In genomic region chr16:1832831-1833454, GRCh38 we compare ENCODE assay signal across 29 cellular contexts. TPM values are rescaled to one million over a fixed set of nuclear protein-coding genes. Genes with fewer than 3 reads are reported as not detected.
DNase-seq lines count a peak whose midpoint lies in the region; ATAC-seq, FAIRE-seq and TF ChIP-seq lines count a peak whose summit lies in the region.
"Had no signal": no experiment of that assay in that cellular context is flagged by ENCODE, and none has a peak within 500 bp of the region (broad histone marks: within the 10 kb centered on the region; RNA-seq: fewer than 3 reads in every experiment).

No MANE protein-coding gene starts in this region.

- H4K20me1 ChIP-seq in keratinocyte (ENCODE audit: control insufficient read depth, extremely low read depth, insufficient read depth, low read length): no peaks in the 10 kb centered on the region

- FAIRE-seq in keratinocyte (lab: Jason Lieb, UNC) (peak; percentile 71), RCC 7860 (lab: Jason Lieb, UNC) (no peak)
- FAIRE-seq: endometrium had no signal

- H3K27me3 ChIP-seq in keratinocyte (ENCODE audit: control insufficient read depth, extremely low read depth, insufficient read depth, low read length): no peaks in the 10 kb centered on the region
- no peaks in the 10 kb centered on the region for H3K27me3 ChIP-seq in right cardiac atrium (ENCODE audit: control insufficient read depth, insufficient read depth)
- H3K27me3 ChIP-seq: colonic mucosa, SJSA1 had no signal

- no peaks in the 10 kb centered on the region for H3K9me3 Mint-ChIP-seq in activated T-helper 17 cell treated with anti-CD3 and anti-CD28 coated beads, Interleukin-2, amount 50 U/mL, for 72 hours
- H3K9me3 Mint-ChIP-seq: activated naive CD8-positive, alpha-beta T cell treated with anti-CD3 and anti-CD28 coated beads for 36 hours; activated T-helper 1 cell treated with anti-CD3 and anti-CD28 coated beads, Interleukin-12 subunit alpha, Interleukin-12 subunit beta, Interleukin-2, Interleukin-4 antibody, amounts not matched to agents 30 ng/mL and 10 ng/mL and 1 ng/mL, durations not matched to agents 14 hours and 24 hours and 36 hours; brain; naive thymus-derived CD8-positive, alpha-beta T cell; stimulated activated naive CD8-positive, alpha-beta T cell treated with anti-CD3 and anti-CD28 coated beads, Interleukin-15, Interleukin-2, amounts not matched to agents 100 ng/mL and 50 ng/mL, for 24 hours had no signal

- DNase-seq in DMS79 treated with DMSO at 0.1 percent for 48 hours (lab: John Stamatoyannopoulos, UW) (peak; percentile 12), NCI-H345 (lab: John Stamatoyannopoulos, UW) (peak; percentile 37), keratinocyte (ENCODE audit: low read depth, low spot score) (no peak), RCC 7860 (ENCODE audit: low spot score) (no peak), right cardiac atrium (no peak)
- DNase-seq: activated CD4-positive, CD25-positive, alpha-beta regulatory T cell; activated CD8-positive, alpha-beta memory T cell treated with anti-CD3 and anti-CD28 coated beads for 24 hours; activated naive CD8-positive, alpha-beta T cell treated with anti-CD3 and anti-CD28 coated beads for 36 hours; colonic mucosa; H7; hippocampal formation; IMR-90; islet precursor cell; naive thymus-derived CD8-positive, alpha-beta T cell; NCI-H2029; NCI-H524 treated with DMSO at 0.1 percent for 48 hours; stimulated activated CD4-positive, alpha-beta T cell treated with anti-CD3 and anti-CD28 coated beads, Interleukin-1b, Interleukin-23, amount 100 ng/mL, for 48 hours; T-helper 17 cell; trophoblast cell had no signal

- dilution Hi-C loops in keratinocyte (cut with MboI; ENCODE audit: extremely low pct_ligation_motif_present, low sequenced_read_pairs): no loop called here

- no peak overlapping the region for H3K4me3 Mint-ChIP-seq in activated T-helper 17 cell treated with anti-CD3 and anti-CD28 coated beads, Interleukin-2, amount 50 U/mL, for 72 hours
- H3K4me3 Mint-ChIP-seq: activated naive CD8-positive, alpha-beta T cell treated with anti-CD3 and anti-CD28 coated beads for 36 hours; activated T-helper 1 cell treated with anti-CD3 and anti-CD28 coated beads, Interleukin-12 subunit alpha, Interleukin-12 subunit beta, Interleukin-2, Interleukin-4 antibody, amounts not matched to agents 30 ng/mL and 10 ng/mL and 1 ng/mL, durations not matched to agents 14 hours and 24 hours and 36 hours; naive thymus-derived CD8-positive, alpha-beta T cell; stimulated activated naive CD8-positive, alpha-beta T cell treated with anti-CD3 and anti-CD28 coated beads, Interleukin-15, Interleukin-2, amounts not matched to agents 100 ng/mL and 50 ng/mL, for 24 hours; T-helper 17 cell had no signal

- no peak overlapping the region for H3K4me3 ChIP-seq in keratinocyte (ENCODE audit: control insufficient read depth in 2 of 3, extremely low read depth in 1 of 3, insufficient read depth in 2 of 3, low read depth in 1 of 3, low read length in 3 of 3)
- H3K4me3 ChIP-seq in right cardiac atrium (ENCODE audit: low read length): no peak overlapping the region
- H3K4me3 ChIP-seq: colonic mucosa, SJSA1 had no signal

- no peak for TF ChIP-seq CTCF in keratinocyte (optimal IDR thresholded peaks at IDR 0.05 in 1 of 3, IDR thresholded peaks at IDR 0.05 in 1 of 3, conservative IDR thresholded peaks at IDR 0.05 in 1 of 3; ENCODE audit: extremely low read depth in 1 of 3, insufficient read depth in 2 of 3, low read length in 3 of 3)

- ATAC-seq in activated T-helper 17 cell treated with anti-CD3 and anti-CD28 coated beads, Interleukin-2, amount 50 U/mL, for 72 hours (replicated peaks): no peak
- no peak for ATAC-seq in right cardiac atrium
- no peak for ATAC-seq in GM19351 (IDR thresholded peaks at IDR 0.05; ENCODE audit: unreplicated experiment)
- ATAC-seq: naive thymus-derived CD8-positive, alpha-beta T cell; T-helper 17 cell had no signal

- no peaks in the 10 kb centered on the region for H3K9me3 ChIP-seq in keratinocyte (ENCODE audit: control insufficient read depth, low read depth, low read length)
- no peaks in the 10 kb centered on the region for H3K9me3 ChIP-seq in right cardiac atrium (ENCODE audit: control insufficient read depth, low read length)
- H3K9me3 ChIP-seq: colonic mucosa, SJSA1 had no signal

- H3K27ac Mint-ChIP-seq in activated T-helper 17 cell treated with anti-CD3 and anti-CD28 coated beads, Interleukin-2, amount 50 U/mL, for 72 hours: peak overlapping the region; percentile 71
- H3K27ac Mint-ChIP-seq: activated naive CD8-positive, alpha-beta T cell treated with anti-CD3 and anti-CD28 coated beads for 36 hours; activated T-helper 1 cell treated with anti-CD3 and anti-CD28 coated beads, Interleukin-12 subunit alpha, Interleukin-12 subunit beta, Interleukin-2, Interleukin-4 antibody, amounts not matched to agents 30 ng/mL and 10 ng/mL and 1 ng/mL, durations not matched to agents 14 hours and 24 hours and 36 hours; brain; stimulated activated naive CD8-positive, alpha-beta T cell treated with anti-CD3 and anti-CD28 coated beads, Interleukin-15, Interleukin-2, amounts not matched to agents 100 ng/mL and 50 ng/mL, for 24 hours; T-helper 17 cell had no signal

- H3K4me2 ChIP-seq in keratinocyte (ENCODE audit: control insufficient read depth, extremely low read depth, insufficient read depth, low read depth, low read length): peak overlapping the region; percentile 69

- H3K79me2 ChIP-seq in keratinocyte (ENCODE audit: control insufficient read depth, insufficient read depth, low read length): peaks cover 16% of the 10 kb centered on the region

- H3K36me3 ChIP-seq in keratinocyte (ENCODE audit: control insufficient read depth in 2 of 2, extremely low read depth in 1 of 2, insufficient read depth in 2 of 2, low read length in 2 of 2): peaks cover 1 to 5% of the 10 kb centered on the region in 2 experiments
- H3K36me3 ChIP-seq: colonic mucosa had no signal

- intact Hi-C loops in right cardiac atrium (cut with DNase I): no loop called here

- peaks cover 32% of the 10 kb centered on the region for H3K4me1 ChIP-seq in keratinocyte (ENCODE audit: control insufficient read depth, extremely low read depth, insufficient read depth, low read length)
- no peaks in the 10 kb centered on the region for H3K4me1 ChIP-seq in right cardiac atrium (ENCODE audit: control insufficient read depth, insufficient read depth, low read length)

- H3K4me1 Mint-ChIP-seq in activated T-helper 17 cell treated with anti-CD3 and anti-CD28 coated beads, Interleukin-2, amount 50 U/mL, for 72 hours: peaks cover 6% of the 10 kb centered on the region

- H2AFZ ChIP-seq in keratinocyte (ENCODE audit: control insufficient read depth, low read length): no peak overlapping the region
- H2AFZ ChIP-seq: parathyroid adenoma had no signal

- no peaks in the 10 kb centered on the region for H3K9me1 ChIP-seq in keratinocyte (ENCODE audit: control insufficient read depth, extremely low read depth, insufficient read depth, low read length)

- no peak overlapping the region for H3K9ac ChIP-seq in keratinocyte (ENCODE audit: control insufficient read depth, extremely low read depth, insufficient read depth, low read length)
- H3K9ac ChIP-seq: parathyroid adenoma had no signal

- peaks cover 13% of the 10 kb centered on the region for H3K36me3 Mint-ChIP-seq in activated T-helper 17 cell treated with anti-CD3 and anti-CD28 coated beads, Interleukin-2, amount 50 U/mL, for 72 hours (ENCODE audit: low read depth)

- WGBS in right cardiac atrium: 64% methylated on average over 9 of the region's 9 CpGs

- H3K27ac ChIP-seq in keratinocyte (ENCODE audit: control insufficient read depth, insufficient read depth, low read length): peak overlapping the region; percentile 69
- H3K27ac ChIP-seq in right cardiac atrium (ENCODE audit: low read length): no peak overlapping the region
- H3K27ac ChIP-seq: colonic mucosa, parathyroid adenoma, SJSA1 had no signal

- H3K27me3 Mint-ChIP-seq in activated T-helper 17 cell treated with anti-CD3 and anti-CD28 coated beads, Interleukin-2, amount 50 U/mL, for 72 hours: no peaks in the 10 kb centered on the region
- H3K27me3 Mint-ChIP-seq: activated naive CD8-positive, alpha-beta T cell treated with anti-CD3 and anti-CD28 coated beads for 36 hours; brain; naive thymus-derived CD8-positive, alpha-beta T cell; stimulated activated naive CD8-positive, alpha-beta T cell treated with anti-CD3 and anti-CD28 coated beads, Interleukin-15, Interleukin-2, amounts not matched to agents 100 ng/mL and 50 ng/mL, for 24 hours; T-helper 17 cell had no signal

RNA-seq across cellular contexts. Expression of gene FAHD1, which starts 5.9 kb away (rescaled TPM):
- 10 to 100 TPM; 19.2 to 19.3 TPM for total RNA-seq in activated T-helper 17 cell treated with anti-CD3 and anti-CD28 coated beads, Interleukin-2, amount 50 U/mL, for 72 hours
- polyA plus RNA-seq in keratinocyte (29.4 to 59.5 TPM (median 36.8 TPM) in 3 replicates), right cardiac atrium (46.4 TPM)
- 23.9 TPM for polyA plus RNA-seq in keratinocyte (2011; ENCODE audit: low read depth)
- polyA plus RNA-seq in keratinocyte (2011; cell fraction: cytosol; rRNA removed): 28.3 and 59.4 TPM in 2 replicates
- 24.1 and 34.8 TPM in 2 replicates for polyA plus RNA-seq in keratinocyte (2011; cell fraction: nucleus; rRNA removed)
- polyA plus RNA-seq in keratinocyte (2012; ENCODE audit: low replicate concordance): 27.6 and 47.5 TPM in 2 replicates
- polyA minus RNA-seq in keratinocyte: 11.1 to 29.0 TPM (median 19.7 TPM) in 3 replicates
- polyA minus RNA-seq in keratinocyte (2011; cell fraction: cytosol; rRNA and poly(A)+ RNA removed): 55.8 TPM
- 21.7 and 30.0 TPM in 2 replicates for polyA minus RNA-seq in keratinocyte (2011; cell fraction: nucleus; rRNA and poly(A)+ RNA removed)
- total RNA-seq in right cardiac atrium: 10 to 100 TPM; 18.8 to 26.5 (median 22.6) TPM

RNA-seq across cellular contexts. Expression of gene HAGH, which starts 6.3 kb away (rescaled TPM):
- 10 to 100 TPM; 40.9 to 42.0 TPM for total RNA-seq in activated T-helper 17 cell treated with anti-CD3 and anti-CD28 coated beads, Interleukin-2, amount 50 U/mL, for 72 hours
- polyA plus RNA-seq in keratinocyte (17.7 to 31.2 TPM (median 22.2 TPM) in 3 replicates), right cardiac atrium (224 TPM)
- polyA plus RNA-seq in keratinocyte (2011; ENCODE audit: low read depth): 53.4 TPM
- polyA plus RNA-seq in keratinocyte (2011; cell fraction: cytosol; rRNA removed): 13.7 and 25.2 TPM in 2 replicates
- 19.0 and 28.6 TPM in 2 replicates for polyA plus RNA-seq in keratinocyte (2011; cell fraction: nucleus; rRNA removed)
- polyA plus RNA-seq in keratinocyte (2012; ENCODE audit: low replicate concordance): 22.1 and 40.3 TPM in 2 replicates
- polyA minus RNA-seq in keratinocyte: 11.5 to 22.0 TPM (median 21.0 TPM) in 3 replicates
- polyA minus RNA-seq in keratinocyte (2011; cell fraction: cytosol; rRNA and poly(A)+ RNA removed): 19.6 TPM
- polyA minus RNA-seq in keratinocyte (2011; cell fraction: nucleus; rRNA and poly(A)+ RNA removed): 9.1 and 12.8 TPM in 2 replicates
- 100 to 1,000 TPM; 123 to 155 (median 141) TPM for total RNA-seq in right cardiac atrium

RNA-seq across cellular contexts. Expression of gene MEIOB, which starts 39.0 kb away (rescaled TPM):
- total RNA-seq in activated T-helper 17 cell treated with anti-CD3 and anti-CD28 coated beads, Interleukin-2, amount 50 U/mL, for 72 hours: under 1 TPM in 1 of 2 donors, not detected in 1; 0.79 TPM
- polyA plus RNA-seq in keratinocyte (not detected in 3 replicates), right cardiac atrium (not detected)
- not detected for polyA plus RNA-seq in keratinocyte (2011; ENCODE audit: low read depth)
- 0.04 TPM in 1 of 2 replicates, not detected in the other for polyA plus RNA-seq in keratinocyte (2011; cell fraction: cytosol; rRNA removed)
- not detected in 2 replicates for polyA plus RNA-seq in keratinocyte (2011; cell fraction: nucleus; rRNA removed)
- not detected in 2 replicates for polyA plus RNA-seq in keratinocyte (2012; ENCODE audit: low replicate concordance)
- not detected in 3 replicates for polyA minus RNA-seq in keratinocyte
- polyA minus RNA-seq in keratinocyte (2011; cell fraction: cytosol; rRNA and poly(A)+ RNA removed): not detected
- polyA minus RNA-seq in keratinocyte (2011; cell fraction: nucleus; rRNA and poly(A)+ RNA removed): not detected in 2 replicates
- total RNA-seq in right cardiac atrium: not detected
- total RNA-seq: activated T-helper 1 cell treated with anti-CD3 and anti-CD28 coated beads, Interleukin-12 subunit alpha, Interleukin-12 subunit beta, Interleukin-2, Interleukin-4 antibody, amounts not matched to agents 30 ng/mL and 10 ng/mL and 1 ng/mL, durations not matched to agents 14 hours and 24 hours and 36 hours; fibroblast of villous mesenchyme; IMR-90; lung microvascular endothelial cell; naive thymus-derived CD8-positive, alpha-beta T cell; SJSA1; T-helper 17 cell had no signal
- polyA plus RNA-seq: naive thymus-derived CD8-positive, alpha-beta T cell had no signal

RNA-seq across cellular contexts. Expression of gene IGFALS, which starts 39.4 kb away (rescaled TPM):
- total RNA-seq in activated T-helper 17 cell treated with anti-CD3 and anti-CD28 coated beads, Interleukin-2, amount 50 U/mL, for 72 hours: under 1 TPM; 0.13 to 0.15 TPM
- polyA plus RNA-seq in keratinocyte (not detected in 3 replicates), right cardiac atrium (0.05 TPM)
- polyA plus RNA-seq in keratinocyte (2011; ENCODE audit: low read depth): not detected
- polyA plus RNA-seq in keratinocyte (2011; cell fraction: cytosol; rRNA removed): not detected in 2 replicates
- 0.09 TPM in 1 of 2 replicates, not detected in the other for polyA plus RNA-seq in keratinocyte (2011; cell fraction: nucleus; rRNA removed)
- 0.18 TPM in 1 of 2 replicates, not detected in the other for polyA plus RNA-seq in keratinocyte (2012; ENCODE audit: low replicate concordance)
- not detected in 3 replicates for polyA minus RNA-seq in keratinocyte
- not detected for polyA minus RNA-seq in keratinocyte (2011; cell fraction: cytosol; rRNA and poly(A)+ RNA removed)
- not detected in 2 replicates for polyA minus RNA-seq in keratinocyte (2011; cell fraction: nucleus; rRNA and poly(A)+ RNA removed)
- total RNA-seq in right cardiac atrium: not detected
- total RNA-seq: activated naive CD8-positive, alpha-beta T cell treated with anti-CD3 and anti-CD28 coated beads for 36 hours; activated T-helper 1 cell treated with anti-CD3 and anti-CD28 coated beads, Interleukin-12 subunit alpha, Interleukin-12 subunit beta, Interleukin-2, Interleukin-4 antibody, amounts not matched to agents 30 ng/mL and 10 ng/mL and 1 ng/mL, durations not matched to agents 14 hours and 24 hours and 36 hours; fibroblast of villous mesenchyme; H7; IMR-90; lung microvascular endothelial cell; SJSA1 had no signal
- polyA plus RNA-seq: IMR-90; naive thymus-derived CD8-positive, alpha-beta T cell had no signal

RNA-seq across cellular contexts. Expression of gene NUBP2, which starts 50.2 kb away (rescaled TPM):
- 10 to 100 TPM; 32.6 to 58.8 TPM for total RNA-seq in activated T-helper 17 cell treated with anti-CD3 and anti-CD28 coated beads, Interleukin-2, amount 50 U/mL, for 72 hours
- polyA plus RNA-seq in keratinocyte (24.4 to 39.4 TPM (median 34.9 TPM) in 3 replicates), right cardiac atrium (45.3 TPM)
- polyA plus RNA-seq in keratinocyte (2011; ENCODE audit: low read depth): 6.6 TPM
- 16.3 and 54.8 TPM in 2 replicates for polyA plus RNA-seq in keratinocyte (2011; cell fraction: cytosol; rRNA removed)
- 21.8 and 32.0 TPM in 2 replicates for polyA plus RNA-seq in keratinocyte (2011; cell fraction: nucleus; rRNA removed)
- polyA plus RNA-seq in keratinocyte (2012; ENCODE audit: low replicate concordance): 27.1 and 51.8 TPM in 2 replicates
- 8.4 to 11.7 TPM (median 9.0 TPM) in 3 replicates for polyA minus RNA-seq in keratinocyte
- polyA minus RNA-seq in keratinocyte (2011; cell fraction: cytosol; rRNA and poly(A)+ RNA removed): 63.9 TPM
- polyA minus RNA-seq in keratinocyte (2011; cell fraction: nucleus; rRNA and poly(A)+ RNA removed): 12.7 and 16.4 TPM in 2 replicates
- 10 to 100 TPM; 33.1 to 39.1 (median 35.9) TPM for total RNA-seq in right cardiac atrium

Comparison
In these comparisons a context has a peak if more than half of its experiments do, and no peak if none do; other contexts are left out.
1. DNase-seq: peak in DMS79 treated with DMSO at 0.1 percent for 48 hours (single experiment) and NCI-H345 (single experiment); none in keratinocyte (single experiment), RCC 7860 (single experiment) and right cardiac atrium (0 of 3).